Comparison of ENCODE assay signal across 25 cellular contexts in genomic region chr1:94993931-94994645, GRCh38.
DNase-seq lines count a peak whose midpoint lies in the region; ATAC-seq and TF ChIP-seq lines count a peak whose summit lies in the region.
"Had no signal": no experiment of that assay in that cellular context is flagged by ENCODE, and none has a peak within 500 bp of the region (broad histone marks: within the 10 kb centered on the region; RNA-seq: fewer than 3 reads in every experiment).

No MANE protein-coding gene starts in this region.

- no peaks in the 10 kb centered on the region for H3K9me3 ChIP-seq in esophagus muscularis mucosa
- no peaks in the 10 kb centered on the region for H3K9me3 ChIP-seq in prostate gland
- H3K9me3 ChIP-seq: ovary, right lobe of liver had no signal

- TF ChIP-seq POLR2A in esophagus muscularis mucosa (IDR thresholded peaks at IDR 0.05; ENCODE audit: low read depth) (no peak), prostate gland (IDR thresholded peaks at IDR 0.05) (no peak)

- no peaks in the 10 kb centered on the region for H3K4me1 Mint-ChIP-seq in activated CD4-positive, alpha-beta T cell treated with anti-CD3 and anti-CD28 coated beads, Interleukin-2, amount 10 ng/mL, durations not matched to agents 24 days and 14 days
- H3K4me1 Mint-ChIP-seq: activated B cell treated with CpG ODN at 0.5 μM for 24 hours; stimulated activated naive B cell treated with anti-CD40 and anti-IgM and Interleukin-4, amounts not matched to agents 10 μg/mL and 1 μg/mL and 100 μg/mL, for 72 hours had no signal

- intact Hi-C loops in esophagus muscularis mucosa (cut with DNase I) (no loop called here), prostate gland (cut with DNase I) (no loop called here)
- intact Hi-C loops in activated CD4-positive, alpha-beta T cell treated with anti-CD3 and anti-CD28 coated beads, Interleukin-2, amount 10 ng/mL, durations not matched to agents 24 days and 14 days (cut with micrococcal nuclease), result no loop called here

- H3K4me1 ChIP-seq in esophagus muscularis mucosa (peaks cover 12 to 29% (median 25%) of the 10 kb centered on the region in 4 donors), prostate gland (replicated peaks) (no peaks in the 10 kb centered on the region)
- H3K4me1 ChIP-seq: right lobe of liver had no signal

- TF ChIP-seq CTCF in esophagus muscularis mucosa (IDR thresholded peaks at IDR 0.05) (no peak), prostate gland (IDR thresholded peaks at IDR 0.05) (no peak)

- H3K9me3 Mint-ChIP-seq in activated CD4-positive, alpha-beta T cell treated with anti-CD3 and anti-CD28 coated beads, Interleukin-2, amount 10 ng/mL, durations not matched to agents 24 days and 14 days, result no peaks in the 10 kb centered on the region
- H3K9me3 Mint-ChIP-seq: activated B cell treated with CpG ODN at 0.5 μM for 24 hours; activated CD8-positive, alpha-beta T cell treated with anti-CD3 and anti-CD28 coated beads for 36 hours; activated naive CD4-positive, alpha-beta T cell treated with anti-CD3 and anti-CD28 coated beads for 36 hours; activated T-cell treated with anti-CD3 and anti-CD28 coated beads, Interleukin-2, amount 50 U/mL, for 24 hours; CD4-positive, alpha-beta T cell; naive thymus-derived CD8-positive, alpha-beta T cell; stimulated activated naive B cell treated with anti-CD40 and anti-IgM and Interleukin-4, amounts not matched to agents 10 μg/mL and 1 μg/mL and 100 μg/mL, for 72 hours had no signal

- no peaks in the 10 kb centered on the region for H3K27me3 ChIP-seq in esophagus muscularis mucosa
- H3K27me3 ChIP-seq in prostate gland (replicated peaks; ENCODE audit: insufficient read depth), result no peaks in the 10 kb centered on the region
- H3K27me3 ChIP-seq: ovary, right lobe of liver had no signal

- 80% methylated on average over 4 of the region's 4 CpGs for WGBS in esophagus muscularis mucosa
- WGBS in prostate gland, result 48% methylated on average over 4 of the region's 4 CpGs

- no peaks in the 10 kb centered on the region for H3K27me3 Mint-ChIP-seq in activated CD4-positive, alpha-beta T cell treated with anti-CD3 and anti-CD28 coated beads, Interleukin-2, amount 10 ng/mL, durations not matched to agents 24 days and 14 days
- H3K27me3 Mint-ChIP-seq: activated B cell treated with CpG ODN at 0.5 μM for 24 hours; activated CD8-positive, alpha-beta T cell treated with anti-CD3 and anti-CD28 coated beads for 36 hours; activated T-cell treated with anti-CD3 and anti-CD28 coated beads, Interleukin-2, amount 50 U/mL, for 24 hours; CD4-positive, alpha-beta T cell; naive thymus-derived CD8-positive, alpha-beta T cell; stimulated activated naive B cell treated with anti-CD40 and anti-IgM and Interleukin-4, amounts not matched to agents 10 μg/mL and 1 μg/mL and 100 μg/mL, for 72 hours had no signal

- no peak overlapping the region for H3K4me3 Mint-ChIP-seq in activated CD4-positive, alpha-beta T cell treated with anti-CD3 and anti-CD28 coated beads, Interleukin-2, amount 10 ng/mL, durations not matched to agents 24 days and 14 days
- H3K4me3 Mint-ChIP-seq: activated B cell treated with CpG ODN at 0.5 μM for 24 hours; activated CD8-positive, alpha-beta T cell treated with anti-CD3 and anti-CD28 coated beads for 36 hours; activated naive CD4-positive, alpha-beta T cell treated with anti-CD3 and anti-CD28 coated beads for 36 hours; activated T-cell treated with anti-CD3 and anti-CD28 coated beads, Interleukin-2, amount 50 U/mL, for 24 hours; CD4-positive, alpha-beta T cell; stimulated activated naive B cell treated with anti-CD40 and anti-IgM and Interleukin-4, amounts not matched to agents 10 μg/mL and 1 μg/mL and 100 μg/mL, for 72 hours had no signal

- no peak for TF ChIP-seq EP300 in esophagus muscularis mucosa (IDR thresholded peaks at IDR 0.05)

- peak; percentile 44 for DNase-seq in EL
- DNase-seq in M059J (ENCODE audit: low read depth), result peak; percentile 47
- peak; percentile 37 for DNase-seq in esophagus muscularis mucosa (ENCODE audit: extremely low spot score)
- DNase-seq in prostate gland (ENCODE audit: low spot score), result no peak
- no peak for DNase-seq in activated CD4-positive, alpha-beta T cell treated with anti-CD3 and anti-CD28 coated beads, Interleukin-2, amount 10 ng/mL, durations not matched to agents 24 days and 14 days
- DNase-seq: activated B cell treated with CpG ODN at 0.5 μM for 24 hours; activated CD8-positive, alpha-beta T cell treated with anti-CD3 and anti-CD28 coated beads for 36 hours; activated naive CD4-positive, alpha-beta T cell treated with anti-CD3 and anti-CD28 coated beads for 36 hours; activated T-cell treated with anti-CD3 and anti-CD28 coated beads, Interleukin-2, amount 50 U/mL, for 24 hours; CD4-positive, alpha-beta T cell; hippocampal formation; mammary epithelial cell; naive thymus-derived CD8-positive, alpha-beta T cell; NCI-H1436 treated with DMSO at 0.1 percent for 48 hours; NCI-H2171 treated with DMSO at 0.1 percent for 48 hours; NCI-H526 treated with DMSO at 0.1 percent for 48 hours; ovary; right lobe of liver; stimulated activated naive B cell treated with anti-CD40 and anti-IgM and Interleukin-4, amounts not matched to agents 10 μg/mL and 1 μg/mL and 100 μg/mL, for 72 hours; T-helper 9 cell had no signal

- H3K4me3 ChIP-seq in esophagus muscularis mucosa (no peak overlapping the region), prostate gland (no peak overlapping the region)
- H3K4me3 ChIP-seq: GM12878, ovary, right lobe of liver had no signal

- no peak overlapping the region for H3K27ac Mint-ChIP-seq in activated CD4-positive, alpha-beta T cell treated with anti-CD3 and anti-CD28 coated beads, Interleukin-2, amount 10 ng/mL, durations not matched to agents 24 days and 14 days
- H3K27ac Mint-ChIP-seq: activated B cell treated with CpG ODN at 0.5 μM for 24 hours; activated CD8-positive, alpha-beta T cell treated with anti-CD3 and anti-CD28 coated beads for 36 hours; activated naive CD4-positive, alpha-beta T cell treated with anti-CD3 and anti-CD28 coated beads for 36 hours; activated T-cell treated with anti-CD3 and anti-CD28 coated beads, Interleukin-2, amount 50 U/mL, for 24 hours; CD4-positive, alpha-beta T cell; stimulated activated naive B cell treated with anti-CD40 and anti-IgM and Interleukin-4, amounts not matched to agents 10 μg/mL and 1 μg/mL and 100 μg/mL, for 72 hours had no signal

- H3K36me3 ChIP-seq in esophagus muscularis mucosa (no peaks in the 10 kb centered on the region), prostate gland (no peaks in the 10 kb centered on the region)
- H3K36me3 ChIP-seq: ovary, right lobe of liver had no signal

- no peaks in the 10 kb centered on the region for H3K36me3 Mint-ChIP-seq in activated CD4-positive, alpha-beta T cell treated with anti-CD3 and anti-CD28 coated beads, Interleukin-2, amount 10 ng/mL, durations not matched to agents 24 days and 14 days (ENCODE audit: low read depth)
- H3K36me3 Mint-ChIP-seq: stimulated activated naive B cell treated with anti-CD40 and anti-IgM and Interleukin-4, amounts not matched to agents 10 μg/mL and 1 μg/mL and 100 μg/mL, for 72 hours had no signal

- ATAC-seq in HG02852 (IDR thresholded peaks at IDR 0.05; ENCODE audit: unreplicated experiment) (no peak), HG02840 (IDR thresholded peaks at IDR 0.05; ENCODE audit: low FRiP score, unreplicated experiment) (no peak), HG02759 (IDR thresholded peaks at IDR 0.05; ENCODE audit: unreplicated experiment) (no peak)
- ATAC-seq: activated CD8-positive, alpha-beta T cell treated with anti-CD3 and anti-CD28 coated beads for 36 hours; GM12878; naive thymus-derived CD8-positive, alpha-beta T cell; stimulated activated naive B cell treated with anti-CD40 and anti-IgM and Interleukin-4, amounts not matched to agents 10 μg/mL and 1 μg/mL and 100 μg/mL, for 72 hours had no signal

- H3K27ac ChIP-seq in esophagus muscularis mucosa (replicated peaks in 1 of 4) (peak overlapping the region in 3 of 4 donors; percentile 11 to 16 (median 15)), prostate gland (peak overlapping the region; percentile 6 to 9)
- H3K27ac ChIP-seq: ovary, right lobe of liver, RWPE1 had no signal

Comparison
In these comparisons a context has a peak if more than half of its experiments do, and no peak if none do; other contexts are left out.
1. DNase-seq: peak in EL (single experiment), M059J (single experiment) and esophagus muscularis mucosa (single experiment); none in prostate gland (single experiment) and activated CD4-positive, alpha-beta T cell treated with anti-CD3 and anti-CD28 coated beads, Interleukin-2, amount 10 ng/mL, durations not matched to agents 24 days and 14 days (single experiment).